ENCODE assay signal across 1 cellular context in genomic region chr19:17859533-17860330, GRCh38.
A peak's percentile ranks its signal among the peaks of the same experiment; 100 is the strongest.
TF ChIP-seq lines count a peak whose summit lies in the region.

Gene RPL18A, plus strand, starts transcription at chr19:17859910. Its CDS starts 47 bp downstream, at chr19:17859957.

TF ChIP-seq in K562, 482 proteins besides CTCF, POLR2A, EP300 and RAD21 (continued from another document and continues in another):
- TF ChIP-seq KLF1 (tag; IDR thresholded peaks at IDR 0.05) (no peak), FOXP1 (CRISPR knock-in tag; IDR thresholded peaks at IDR 0.05) (peak; percentile 52; the same call in 1 of the 2 replicates), NFIX (CRISPR knock-in tag; IDR thresholded peaks at IDR 0.05; ENCODE audit: low read depth) (no peak), SMARCA4 (IDR thresholded peaks at IDR 0.05) (no peak), SIX5 (IDR thresholded peaks at IDR 0.05; ENCODE audit: borderline replicate concordance in 1 of 2, insufficient read depth in 1 of 2, low read depth in 1 of 2, low read length in 2 of 2) (peak; percentile 86 to 88), TRIM24 (IDR thresholded peaks at IDR 0.05) (no peak), KAT2B (IDR thresholded peaks at IDR 0.05; ENCODE audit: low read depth, low read length) (no peak), NFE2L1 (tag; IDR thresholded peaks at IDR 0.05; ENCODE audit: borderline replicate concordance, low read depth) (no peak), E2F3 (CRISPR knock-in tag; IDR thresholded peaks at IDR 0.05) (peak; percentile 85; the same call in 1 of the 2 replicates), ZNF143 (CRISPR knock-in tag; IDR thresholded peaks at IDR 0.05) (peak; percentile 98), HINFP (tag; conservative IDR thresholded peaks at IDR 0.05; ENCODE audit: low read depth) (no peak), CREB5 (CRISPR knock-in tag; IDR thresholded peaks at IDR 0.05) (no peak), CBX3 (IDR thresholded peaks at IDR 0.05; ENCODE audit: borderline replicate concordance in 1 of 2, low read length in 2 of 2) (no peak; a peak in 1 of 3 replicates), ZNF639 (CRISPR knock-in tag; conservative IDR thresholded peaks at IDR 0.05 in 1 of 2, IDR thresholded peaks at IDR 0.05 in 1 of 2) (peak in 1 of 2 experiments; percentile 47; a peak in 1 of 4 replicates), GTF2A2 (tag; IDR thresholded peaks at IDR 0.05) (0 out of 2 replicates have a peak, but pooled peaks have one; percentile 34), PHF20 (IDR thresholded peaks at IDR 0.05; ENCODE audit: partially characterized antibody) (peak; percentile 37), MAX (CRISPR knock-in tag; IDR thresholded peaks at IDR 0.05) (peak; percentile 75), ZBTB9 (CRISPR knock-in tag; IDR thresholded peaks at IDR 0.05) (0 out of 2 replicates have a peak, but pooled peaks have one; percentile 73), SMAD4 (CRISPR knock-in tag; conservative IDR thresholded peaks at IDR 0.05) (no peak), CREBBP (IDR thresholded peaks at IDR 0.05; ENCODE audit: low read depth, low read length) (no peak), ZNF778 (CRISPR knock-in tag; IDR thresholded peaks at IDR 0.05) (no peak), SP1 (CRISPR knock-in tag; IDR thresholded peaks at IDR 0.05) (peak; percentile 96), MEF2A (IDR thresholded peaks at IDR 0.05; ENCODE audit: control insufficient read depth, low read depth, low read length) (no peak), ZNF41 (CRISPR knock-in tag; conservative IDR thresholded peaks at IDR 0.05) (0 out of 2 replicates have a peak, but pooled peaks have one; percentile 56), SMAD1 (IDR thresholded peaks at IDR 0.05; ENCODE audit: low read depth, low read length, partially characterized antibody) (peak; percentile 83), RHOXF2B (CRISPR knock-in tag; conservative IDR thresholded peaks at IDR 0.05) (no peak), ZNF263 (CRISPR knock-in tag; IDR thresholded peaks at IDR 0.05; ENCODE audit: borderline replicate concordance) (no peak; the same call in 1 of the 2 replicates), REST (CRISPR knock-in tag; IDR thresholded peaks at IDR 0.05; ENCODE audit: low read depth) (0 out of 2 replicates have a peak, but pooled peaks have one; percentile 56), KAT7 (CRISPR knock-in tag; IDR thresholded peaks at IDR 0.05; ENCODE audit: borderline replicate concordance) (no peak; the same call in 1 of the 2 replicates), NCOA4 (IDR thresholded peaks at IDR 0.05; ENCODE audit: partially characterized antibody) (no peak), ZNF740 (CRISPR knock-in tag; IDR thresholded peaks at IDR 0.05) (no peak; the same call in 1 of the 2 replicates), ZNF740 (tag; IDR thresholded peaks at IDR 0.05) (no peak), E2F5 (CRISPR knock-in tag; IDR thresholded peaks at IDR 0.05) (no peak; the same call in 1 of the 2 replicates), HDGF (IDR thresholded peaks at IDR 0.05) (no peak), BRD9 (IDR thresholded peaks at IDR 0.05; ENCODE audit: low read depth, partially characterized antibody) (no peak), DPF2 (IDR thresholded peaks at IDR 0.05) (no peak; the same call in 1 of the 2 replicates), SRF (CRISPR knock-in tag; IDR thresholded peaks at IDR 0.05) (peak in 1 of 2 experiments; percentile 79; a peak in 2 of 4 replicates), PTRF (tag; IDR thresholded peaks at IDR 0.05) (no peak), KLF10 (CRISPR knock-in tag; IDR thresholded peaks at IDR 0.05) (no peak), PRMT5 (CRISPR knock-in tag; IDR thresholded peaks at IDR 0.05) (0 out of 2 replicates have a peak, but pooled peaks have one; percentile 73), ZNF165 (CRISPR knock-in tag; IDR thresholded peaks at IDR 0.05; ENCODE audit: borderline replicate concordance) (no peak), MAFK (IDR thresholded peaks at IDR 0.05; ENCODE audit: low read length) (no peak), E2F6 (IDR thresholded peaks at IDR 0.05; ENCODE audit: borderline replicate concordance in 1 of 2, extremely low read depth in 1 of 2, insufficient read depth in 1 of 2, insufficient read length in 1 of 2, low read depth in 1 of 2, low read length in 1 of 2, poor library complexity in 1 of 2, severe bottlenecking in 1 of 2) (no peak), SIRT6 (IDR thresholded peaks at IDR 0.05; ENCODE audit: low read depth, low read length) (no peak), NR2C2 (CRISPR knock-in tag; IDR thresholded peaks at IDR 0.05) (peak; percentile 59; the same call in 1 of the 2 replicates), NR2C2 (tag; IDR thresholded peaks at IDR 0.05) (peak; percentile 87), TAF15 (IDR thresholded peaks at IDR 0.05; ENCODE audit: low read depth, low read length) (no peak), ZNF507 (tag; conservative IDR thresholded peaks at IDR 0.05) (no peak), SPI1 (IDR thresholded peaks at IDR 0.05; ENCODE audit: borderline replicate concordance, low read depth, low read length) (peak; percentile 71; the same call in 1 of the 2 replicates), YBX1 (IDR thresholded peaks at IDR 0.05) (no peak), CHD2 (IDR thresholded peaks at IDR 0.05; ENCODE audit: low read depth, low read length) (peak; percentile 87), MNT (conservative IDR thresholded peaks at IDR 0.05) (peak; percentile 77 to 90), MTF1 (CRISPR knock-in tag; IDR thresholded peaks at IDR 0.05; ENCODE audit: borderline replicate concordance) (no peak), MCM2 (IDR thresholded peaks at IDR 0.05; ENCODE audit: low read depth) (no peak), SRSF7 (optimal IDR thresholded peaks at IDR 0.05; ENCODE audit: low read depth, low read length) (no peak), RUNX1 (IDR thresholded peaks at IDR 0.05; ENCODE audit: low read depth) (no peak), ZNF311 (CRISPR knock-in tag; IDR thresholded peaks at IDR 0.05) (no peak), ZSCAN29 (IDR thresholded peaks at IDR 0.05) (0 out of 2 replicates have a peak, but pooled peaks have one; percentile 15), FOXO4 (CRISPR knock-in tag; IDR thresholded peaks at IDR 0.05) (no peak)
